8 cellular contexts compared by ENCODE assay signal in genomic region chrX:43949669-43950068, GRCh38. TPM values are rescaled to one million over a fixed set of nuclear protein-coding genes. Genes with fewer than 3 reads are reported as not detected.
DNase-seq lines count a peak whose midpoint lies in the region; ATAC-seq and TF ChIP-seq lines count a peak whose summit lies in the region.

No MANE protein-coding gene starts in this region.

- H3K9me3 Mint-ChIP-seq in GM23338 (no peaks in the 10 kb centered on the region; the same call in 2 of the 3 replicates), endothelial cell (ENCODE audit: unreplicated experiment) (no peaks in the 10 kb centered on the region), neural crest cell (no peaks in the 10 kb centered on the region)

- H3K4me3 ChIP-seq in GM23338: no peak overlapping the region

- no peaks in the 10 kb centered on the region for H3K27me3 ChIP-seq in GM23338 (ENCODE audit: insufficient read depth)

- H3K36me3 ChIP-seq in GM23338 (ENCODE audit: insufficient read depth): no peaks in the 10 kb centered on the region

- no peak overlapping the region for H3K4me3 Mint-ChIP-seq in GM23338
- no peak overlapping the region for H3K4me3 Mint-ChIP-seq in endothelial cell (ENCODE audit: unreplicated experiment)
- no peak overlapping the region for H3K4me3 Mint-ChIP-seq in neural crest cell

- H3K36me3 Mint-ChIP-seq in GM23338 (ENCODE audit: low read depth): no peaks in the 10 kb centered on the region
- H3K36me3 Mint-ChIP-seq in endothelial cell (ENCODE audit: low read depth, unreplicated experiment): no peaks in the 10 kb centered on the region
- H3K36me3 Mint-ChIP-seq in neural crest cell (ENCODE audit: low read depth): peaks cover 4% of the 10 kb centered on the region

- ATAC-seq in GM23338 (peak; percentile 93), HG03342 (IDR thresholded peaks at IDR 0.05; ENCODE audit: unreplicated experiment) (no peak), GM18858 (IDR thresholded peaks at IDR 0.05; ENCODE audit: unreplicated experiment) (no peak), HG03196 (IDR thresholded peaks at IDR 0.05; ENCODE audit: unreplicated experiment) (no peak)

- H3K4me1 Mint-ChIP-seq in GM23338: peaks cover 7% of the 10 kb centered on the region; the same call in 2 of the 3 replicates
- peaks cover 5% of the 10 kb centered on the region for H3K4me1 Mint-ChIP-seq in endothelial cell (ENCODE audit: unreplicated experiment)
- H3K4me1 Mint-ChIP-seq in neural crest cell: no peaks in the 10 kb centered on the region

- H3K9me2 ChIP-seq in GM23338 (ENCODE audit: insufficient read depth): no peaks in the 10 kb centered on the region

- H3K4me1 ChIP-seq in GM23338 (ENCODE audit: insufficient read depth): no peaks in the 10 kb centered on the region

- H3K4me2 ChIP-seq in GM23338: no peak overlapping the region

- no peaks in the 10 kb centered on the region for H3F3A ChIP-seq in GM23338 (replicated peaks; ENCODE audit: low read depth)

- no peaks in the 10 kb centered on the region for H3K79me2 ChIP-seq in GM23338 (replicated peaks; ENCODE audit: insufficient read depth)

- H2AFZ ChIP-seq in GM23338: no peak overlapping the region

- TF ChIP-seq CTCF in GM23338 (conservative IDR thresholded peaks at IDR 0.05; ENCODE audit: low read depth in 2 of 2) (peak; percentile 51 to 77), endothelial cell (IDR thresholded peaks at IDR 0.05; ENCODE audit: unreplicated experiment) (no peak), neural crest cell (conservative IDR thresholded peaks at IDR 0.05) (peak; percentile 61)

- H3K27me3 Mint-ChIP-seq in GM23338 (ENCODE audit: insufficient read depth, low read depth, poor library complexity) (no peaks in the 10 kb centered on the region), endothelial cell (ENCODE audit: unreplicated experiment) (peaks cover 2% of the 10 kb centered on the region), neural crest cell (ENCODE audit: low read depth) (no peaks in the 10 kb centered on the region)

- H3K27ac Mint-ChIP-seq in GM23338: no peak overlapping the region
- H3K27ac Mint-ChIP-seq in endothelial cell (ENCODE audit: unreplicated experiment): no peak overlapping the region
- H3K27ac Mint-ChIP-seq in neural crest cell (ENCODE audit: unreplicated experiment): no peak overlapping the region

- no peak overlapping the region for H3K27ac ChIP-seq in GM23338 (ENCODE audit: low read depth)

- DNase-seq in 8988T (peak; percentile 37), GM23338 (ENCODE audit: low spot score) (peak; percentile 74), endothelial cell (ENCODE audit: low spot score) (peak; percentile 32), neural crest cell (ENCODE audit: low read depth, low spot score) (peak; percentile 11)
- peak; percentile 39 for DNase-seq in activated CD4-positive, alpha-beta T cell treated with anti-CD3 and anti-CD28 coated beads for 48 hours

- H4K20me1 ChIP-seq in GM23338 (replicated peaks; ENCODE audit: insufficient read depth): no peaks in the 10 kb centered on the region

TF ChIP-seq in GM23338, 12 proteins besides CTCF, POLR2A, EP300 and RAD21 (continues in another document):
- TF ChIP-seq NANOG (IDR thresholded peaks at IDR 0.05; ENCODE audit: borderline replicate concordance) (no peak), JUNB (IDR thresholded peaks at IDR 0.05; ENCODE audit: unreplicated experiment) (no peak), ETS1 (IDR thresholded peaks at IDR 0.05) (no peak), CREB1 (CRISPR knock-in tag; IDR thresholded peaks at IDR 0.05; ENCODE audit: low read depth) (no peak), EZH2 (IDR thresholded peaks at IDR 0.05; ENCODE audit: low read depth, unreplicated experiment) (no peak), EZH2phosphoT487 (IDR thresholded peaks at IDR 0.05; ENCODE audit: unreplicated experiment) (no peak), POLR2AphosphoS5 (IDR thresholded peaks at IDR 0.05; ENCODE audit: low read depth) (no peak), STAT1 (IDR thresholded peaks at IDR 0.05; ENCODE audit: unreplicated experiment) (no peak)
- TF ChIP-seq, protein P1, sequence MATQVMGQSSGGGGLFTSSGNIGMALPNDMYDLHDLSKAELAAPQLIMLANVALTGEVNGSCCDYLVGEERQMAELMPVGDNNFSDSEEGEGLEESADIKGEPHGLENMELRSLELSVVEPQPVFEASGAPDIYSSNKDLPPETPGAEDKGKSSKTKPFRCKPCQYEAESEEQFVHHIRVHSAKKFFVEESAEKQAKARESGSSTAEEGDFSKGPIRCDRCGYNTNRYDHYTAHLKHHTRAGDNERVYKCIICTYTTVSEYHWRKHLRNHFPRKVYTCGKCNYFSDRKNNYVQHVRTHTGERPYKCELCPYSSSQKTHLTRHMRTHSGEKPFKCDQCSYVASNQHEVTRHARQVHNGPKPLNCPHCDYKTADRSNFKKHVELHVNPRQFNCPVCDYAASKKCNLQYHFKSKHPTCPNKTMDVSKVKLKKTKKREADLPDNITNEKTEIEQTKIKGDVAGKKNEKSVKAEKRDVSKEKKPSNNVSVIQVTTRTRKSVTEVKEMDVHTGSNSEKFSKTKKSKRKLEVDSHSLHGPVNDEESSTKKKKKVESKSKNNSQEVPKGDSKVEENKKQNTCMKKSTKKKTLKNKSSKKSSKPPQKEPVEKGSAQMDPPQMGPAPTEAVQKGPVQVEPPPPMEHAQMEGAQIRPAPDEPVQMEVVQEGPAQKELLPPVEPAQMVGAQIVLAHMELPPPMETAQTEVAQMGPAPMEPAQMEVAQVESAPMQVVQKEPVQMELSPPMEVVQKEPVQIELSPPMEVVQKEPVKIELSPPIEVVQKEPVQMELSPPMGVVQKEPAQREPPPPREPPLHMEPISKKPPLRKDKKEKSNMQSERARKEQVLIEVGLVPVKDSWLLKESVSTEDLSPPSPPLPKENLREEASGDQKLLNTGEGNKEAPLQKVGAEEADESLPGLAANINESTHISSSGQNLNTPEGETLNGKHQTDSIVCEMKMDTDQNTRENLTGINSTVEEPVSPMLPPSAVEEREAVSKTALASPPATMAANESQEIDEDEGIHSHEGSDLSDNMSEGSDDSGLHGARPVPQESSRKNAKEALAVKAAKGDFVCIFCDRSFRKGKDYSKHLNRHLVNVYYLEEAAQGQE (IDR thresholded peaks at IDR 0.05; ENCODE audit: unreplicated experiment): no peak

RNA-seq across cellular contexts. Expression of gene NDP, which starts 23.5 kb away (rescaled TPM):
- total RNA-seq in GM23338 (2014; rRNA removed; shearing (Covaris generic)): 0.14 and 0.27 TPM in 2 replicates
- 0.47 TPM in 1 of 2 replicates, not detected in the other for polyA plus RNA-seq in GM23338 (2016; fragmentation: Nextera tagmentation; extraction: Ambion mirVana)
- total RNA-seq in endothelial cell (ENCODE audit: unreplicated experiment): not detected
- 4.2 and 4.3 TPM in 2 replicates for total RNA-seq in neural crest cell

Comparison
In these comparisons a context has a peak if more than half of its experiments do, and no peak if none do; other contexts are left out.
1. DNase-seq: peak in every context shown above with its lines; median percentile 74 in GM23338; 39 in activated CD4-positive, alpha-beta T cell treated with anti-CD3 and anti-CD28 coated beads for 48 hours; 37 in 8988T; 32 in endothelial cell; 11 in neural crest cell.